In the genomic region with DNA sequence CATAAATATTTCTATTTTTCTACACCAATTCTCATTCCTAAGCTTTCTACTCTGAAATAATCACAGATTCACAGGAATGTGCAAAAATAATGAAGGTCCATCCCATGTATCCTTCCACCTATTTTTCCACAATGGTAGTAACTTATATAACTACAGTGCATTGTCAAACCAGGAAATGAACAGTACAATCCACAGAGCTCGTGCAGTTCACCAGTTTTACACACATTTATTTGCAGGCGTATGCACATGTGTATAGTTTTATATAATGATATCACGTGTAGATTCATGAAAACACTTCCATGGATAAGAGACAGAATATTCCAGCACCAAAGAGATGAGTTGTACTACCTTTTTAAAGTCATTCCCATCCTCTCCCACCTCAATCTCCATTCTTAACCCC, we compare ENCODE assay signal across 23 cellular contexts.
"Had no signal": no experiment of that assay in that cellular context is flagged by ENCODE, and none has a peak within 500 bp of the region (broad histone marks: within the 10 kb centered on the region; RNA-seq: fewer than 3 reads in every experiment).

No MANE protein-coding gene starts in this region.

- H3K36me3 ChIP-seq: colonic mucosa, gastrocnemius medialis had no signal

- H3K4me3 ChIP-seq: colonic mucosa, coronary artery, dorsolateral prefrontal cortex, esophagus muscularis mucosa, esophagus squamous epithelium, gastrocnemius medialis, gastroesophageal sphincter, heart left ventricle, heart right ventricle had no signal

- ATAC-seq: effector memory CD8-positive, alpha-beta T cell; esophagus mucosa; foreskin keratinocyte; gastrocnemius medialis; gastroesophageal sphincter; heart left ventricle; heart right ventricle had no signal

- H3K4me1 ChIP-seq: colonic mucosa, esophagus muscularis mucosa, esophagus squamous epithelium, foreskin keratinocyte, gastrocnemius medialis, gastroesophageal sphincter, heart left ventricle, heart right ventricle had no signal

- DNase-seq: colonic mucosa; cortex of kidney; dermis blood vessel endothelial cell; dorsolateral prefrontal cortex; effector CD4-positive, alpha-beta T cell; effector CD8-positive, alpha-beta T cell; effector memory CD4-positive, alpha-beta T cell; effector memory CD8-positive, alpha-beta T cell; endodermal cell; erythroblast; esophagus squamous epithelium; foreskin fibroblast; foreskin keratinocyte; foreskin melanocyte; gastrocnemius medialis; glutamatergic neuron; head of caudate nucleus; heart left ventricle; heart right ventricle had no signal

- H3K9me3 ChIP-seq: colonic mucosa, esophagus muscularis mucosa, gastrocnemius medialis, gastroesophageal sphincter had no signal
